17 cellular contexts compared by ENCODE assay signal in the genomic region with DNA sequence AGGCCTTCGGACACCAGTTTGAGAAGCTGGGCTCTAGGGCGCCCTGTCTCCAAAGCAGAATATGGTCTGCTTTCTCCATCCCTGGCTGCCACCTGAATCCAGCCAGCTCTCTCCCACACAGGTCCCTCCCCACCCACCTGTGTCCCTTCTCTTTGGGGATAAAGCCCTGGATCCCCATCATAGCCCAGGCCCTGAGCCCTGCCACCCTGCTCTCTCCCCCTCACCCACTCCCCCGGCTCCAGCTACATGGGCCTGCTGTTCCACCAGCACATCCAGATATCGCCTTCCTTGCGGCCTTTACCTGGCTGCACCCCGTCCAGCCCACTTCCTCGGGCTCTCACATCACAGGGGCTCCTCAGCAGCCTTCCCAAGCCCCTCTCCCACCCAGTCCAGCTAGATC. TPM values are rescaled to one million over a fixed set of nuclear protein-coding genes. Genes with fewer than 3 reads are reported as not detected.
DNase-seq lines count a peak whose midpoint lies in the region; ATAC-seq and TF ChIP-seq lines count a peak whose summit lies in the region.
"Had no signal": no experiment of that assay in that cellular context is flagged by ENCODE, and none has a peak within 500 bp of the region (broad histone marks: within the 10 kb centered on the region; RNA-seq: fewer than 3 reads in every experiment).

No MANE protein-coding gene starts in this region.

- peaks cover 3% of the 10 kb centered on the region for H3K27me3 Mint-ChIP-seq in brain
- H3K27me3 Mint-ChIP-seq in nephron (ENCODE audit: low read depth) = no peaks in the 10 kb centered on the region

- intact Hi-C loops in Right ventricle myocardium superior (cut with DNase I) (loop anchor here (10.0 kb wide), 1 partner anchor 53 kb away; the partner anchor contains the start of gene CCNP), left ventricle myocardium superior (cut with micrococcal nuclease) (no loop called here)

- no peaks in the 10 kb centered on the region for H3K27me3 ChIP-seq in right atrium auricular region

- H3K4me1 Mint-ChIP-seq in brain (peaks cover 80% of the 10 kb centered on the region), nephron (peaks cover 66% of the 10 kb centered on the region)

- no peak overlapping the region for H3K4me3 ChIP-seq in right atrium auricular region

- DNase-seq in right atrium auricular region (ENCODE audit: low spot score) (no peak), Right ventricle myocardium superior (no peak), OCI-M1 (lab: John Stamatoyannopoulos, UW) (no peak), left ventricle myocardium superior (no peak)
- DNase-seq: activated CD8-positive, alpha-beta memory T cell treated with anti-CD3 and anti-CD28 coated beads, Interleukin-2, amount 50 U/mL, for 4 hours; DMS153; Kasumi-1; left colon; NCI-H146; NCI-H446; stimulated activated CD4-positive, alpha-beta T cell treated with anti-CD3 and anti-CD28 coated beads, Interleukin-4, amount 100 ng/mL, for 24 hours had no signal

- TF ChIP-seq CTCF in right atrium auricular region (IDR thresholded peaks at IDR 0.05) = no peak
- no peak for TF ChIP-seq CTCF in brain (conservative IDR thresholded peaks at IDR 0.05)
- TF ChIP-seq CTCF in nephron (IDR thresholded peaks at IDR 0.05; ENCODE audit: unreplicated experiment in 3 of 3) = no peak

- H3K4me3 Mint-ChIP-seq in brain (peak overlapping the region in 1 of 5 experiments; percentile 2), nephron (peak overlapping the region; percentile 13 to 87 (median 72))

- H3K4me1 ChIP-seq in right atrium auricular region = peaks cover 0 to 87% of the 10 kb centered on the region in 2 donors

- no peaks in the 10 kb centered on the region for H3K9me3 ChIP-seq in right atrium auricular region

- H3K9me3 Mint-ChIP-seq in brain (no peaks in the 10 kb centered on the region), nephron (no peaks in the 10 kb centered on the region)

- ATAC-seq in Right ventricle myocardium superior (ENCODE audit: poor library complexity) (no peak), HG02678 (IDR thresholded peaks at IDR 0.05; ENCODE audit: unreplicated experiment) (no peak), GM21528 (IDR thresholded peaks at IDR 0.05; ENCODE audit: low FRiP score, unreplicated experiment) (no peak), left ventricle myocardium superior (no peak)
- ATAC-seq: esophagus mucosa, left colon, right cardiac atrium had no signal

- H3K27ac Mint-ChIP-seq in brain (peak overlapping the region; percentile 13 to 99 (median 74)), nephron (peak overlapping the region; percentile 96 to 98 (median 97))

- H3K36me3 ChIP-seq in right atrium auricular region = no peaks in the 10 kb centered on the region

- peaks cover 4% of the 10 kb centered on the region for H3K36me3 Mint-ChIP-seq in brain
- peaks cover 8% of the 10 kb centered on the region for H3K36me3 Mint-ChIP-seq in nephron (ENCODE audit: low read depth)

- H3K27ac ChIP-seq in right atrium auricular region = peak overlapping the region; percentile 97 to 99

RNA-seq across cellular contexts. Expression of gene AKT2, which starts 7.8 kb away (rescaled TPM):
- total RNA-seq in right atrium auricular region (10 to 100 TPM; 63.3 to 76.7 TPM), Right ventricle myocardium superior (126 TPM), left ventricle myocardium superior (135 TPM)
- 77.4 TPM for polyA plus RNA-seq in brain (ENCODE audit: insufficient read depth, low read depth, low replicate concordance)

RNA-seq across cellular contexts. Expression of gene CCNP, which starts 50.9 kb away (rescaled TPM):
- total RNA-seq in right atrium auricular region = not detected
- not detected for total RNA-seq in Right ventricle myocardium superior
- polyA plus RNA-seq in brain (ENCODE audit: insufficient read depth, low read depth, low replicate concordance) = 9.7 TPM
- not detected for total RNA-seq in left ventricle myocardium superior
- total RNA-seq: esophagus mucosa had no signal

RNA-seq across cellular contexts. Expression of gene TTC9B, which starts 59.2 kb away (rescaled TPM):
- total RNA-seq in right atrium auricular region (not detected), Right ventricle myocardium superior (not detected), left ventricle myocardium superior (not detected)
- polyA plus RNA-seq in brain (ENCODE audit: insufficient read depth, low read depth, low replicate concordance) = 25.0 TPM
- total RNA-seq: esophagus mucosa, right cardiac atrium had no signal
